In genomic region chr11:790721-791564, GRCh38 we compare ENCODE assay signal across 13 cellular contexts. TPM values are rescaled to one million over a fixed set of nuclear protein-coding genes. Genes with fewer than 3 reads are reported as not detected.
A peak's percentile ranks its signal among the peaks of the same experiment; 100 is the strongest.
DNase-seq lines count a peak whose midpoint lies in the region; ATAC-seq, FAIRE-seq and TF ChIP-seq lines count a peak whose summit lies in the region.
"Had no signal": no experiment of that assay in that cellular context is flagged by ENCODE, and none has a peak within 500 bp of the region (broad histone marks: within the 10 kb centered on the region; RNA-seq: fewer than 3 reads in every experiment).

No MANE protein-coding gene starts in this region.

- no peak for TF ChIP-seq RAD21 in K562 (CRISPR knock-in tag; conservative IDR thresholded peaks at IDR 0.05 in 1 of 2, IDR thresholded peaks at IDR 0.05 in 1 of 2)

- H4K20me1 ChIP-seq in K562 (replicated peaks; ENCODE audit: control insufficient read depth, insufficient read depth, low read length) (no peaks in the 10 kb centered on the region), osteoblast (ENCODE audit: insufficient read depth, low read length) (peaks cover 7% of the 10 kb centered on the region)

- DNase-seq in activated naive CD4-positive, alpha-beta T cell treated with anti-CD3 and anti-CD28 coated beads, Interleukin-2, amount 10 ng/mL, durations not matched to agents 7 days and 5 days = no peak
- DNase-seq in activated naive CD4-positive, alpha-beta T cell (lab: John Stamatoyannopoulos, UW) = no peak
- peak; percentile 55 for DNase-seq in NCI-H226
- no peak for DNase-seq in K562 (ENCODE audit: extremely low read depth in 1 of 4, low spot score in 3 of 4)
- DNase-seq in osteoblast (ENCODE audit: insufficient read length, low spot score, missing footprints) = peak; percentile 95
- DNase-seq in activated CD4-positive, alpha-beta T cell treated with anti-CD3 and anti-CD28 coated beads for 48 hours = no peak
- no peak for DNase-seq in Kasumi-1 (lab: John Stamatoyannopoulos, UW)
- DNase-seq in AML-193 (lab: John Stamatoyannopoulos, UW) = no peak
- DNase-seq: effector CD4-positive, alpha-beta T cell had no signal

- TF ChIP-seq CTCF in K562 (IDR thresholded peaks at IDR 0.05 in 2 of 3, conservative IDR thresholded peaks at IDR 0.05 in 1 of 3; ENCODE audit: insufficient read depth in 2 of 3, low read depth in 1 of 3, low read length in 3 of 3) = no peak
- no peak for TF ChIP-seq CTCF in osteoblast (IDR thresholded peaks at IDR 0.05; ENCODE audit: extremely low read depth, low read depth, low read length)

- no peak for TF ChIP-seq EP300 in K562 (IDR thresholded peaks at IDR 0.05; ENCODE audit: low read length)

- no peaks in the 10 kb centered on the region for H3K9me3 Mint-ChIP-seq in activated naive CD4-positive, alpha-beta T cell treated with anti-CD3 and anti-CD28 coated beads, Interleukin-2, amount 10 ng/mL, durations not matched to agents 7 days and 5 days
- H3K9me3 Mint-ChIP-seq: activated naive CD4-positive, alpha-beta T cell treated with anti-CD3 and anti-CD28 coated beads, Interleukin-2, amount 50 U/mL, for 72 hours; mesothelial cell of epicardium had no signal

- BruUV-seq in K562 (replicated peaks; lab: Mats Ljungman, UMichigan) = TSS peak; percentile 35

- 56% methylated on average over 12 of the region's 18 CpGs for WGBS in K562 (ENCODE audit: insufficient coverage, low coverage, missing lambda C conversion rate)

- H3K4me2 ChIP-seq in K562 (ENCODE audit: insufficient read depth, low read length) = no peak overlapping the region
- no peak overlapping the region for H3K4me2 ChIP-seq in osteoblast (ENCODE audit: insufficient read depth, low read length)

- H3K27ac Mint-ChIP-seq in activated naive CD4-positive, alpha-beta T cell treated with anti-CD3 and anti-CD28 coated beads, Interleukin-2, amount 10 ng/mL, durations not matched to agents 7 days and 5 days = peak overlapping the region; percentile 60
- H3K27ac Mint-ChIP-seq: mesothelial cell of epicardium had no signal

- H3K36me3 ChIP-seq in K562 (ENCODE audit: control insufficient read depth, insufficient read depth, low read length) = peaks cover 31% of the 10 kb centered on the region; the same call in 1 of the 3 replicates
- no peaks in the 10 kb centered on the region for H3K36me3 ChIP-seq in osteoblast (ENCODE audit: insufficient read depth, low read length)

- peaks cover 7% of the 10 kb centered on the region for H3K27me3 Mint-ChIP-seq in activated naive CD4-positive, alpha-beta T cell treated with anti-CD3 and anti-CD28 coated beads, Interleukin-2, amount 10 ng/mL, durations not matched to agents 7 days and 5 days

- TF ChIP-seq POLR2A in K562 (conservative IDR thresholded peaks at IDR 0.05) = no peak

- no peaks in the 10 kb centered on the region for H3K27me3 ChIP-seq in K562 (ENCODE audit: control insufficient read depth in 2 of 2, insufficient read depth in 2 of 2, low read length in 2 of 2)
- H3K27me3 ChIP-seq in osteoblast (ENCODE audit: insufficient read depth, low read length) = peaks cover 5% of the 10 kb centered on the region

- in situ Hi-C loops in K562 (cut with MboI) = no loop called here

- H3K9me3 ChIP-seq in K562 (replicated peaks; ENCODE audit: control insufficient read depth, insufficient read depth, low read depth, low read length) = no peaks in the 10 kb centered on the region
- no peaks in the 10 kb centered on the region for H3K9me3 ChIP-seq in osteoblast (ENCODE audit: low read depth, low read length)
- H3K9me3 ChIP-seq: heart right ventricle had no signal

- POLR2A ChIA-PET in K562 (lab: Yijun Ruan, JAX) = interaction anchor here (0.7 to 0.9 kb wide), 2 partner anchors 22 to 33 kb away, joined by 3 to 4 read pairs; no protein-coding TSS in a partner anchor

- H3K79me2 ChIP-seq in K562 (ENCODE audit: control insufficient read depth, insufficient read depth, low read length) (peaks cover 9% of the 10 kb centered on the region), osteoblast (ENCODE audit: insufficient read depth, low read length) (peaks cover 3% of the 10 kb centered on the region)

- H3K4me1 ChIP-seq in K562 (replicated peaks in 1 of 2; ENCODE audit: control insufficient read depth in 2 of 2, insufficient read depth in 2 of 2, low read length in 2 of 2) (peaks cover 0 to 89% of the 10 kb centered on the region in 2 experiments; a peak in 3 of 5 replicates), osteoblast (ENCODE audit: insufficient read depth, low read length) (peaks cover 7% of the 10 kb centered on the region)

- H2AFZ ChIP-seq in K562 (ENCODE audit: low read depth, low read length) (no peak overlapping the region), osteoblast (ENCODE audit: low read length) (no peak overlapping the region)

- ATAC-seq in K562 = peak; percentile 19; the same call in 2 of the 3 replicates

- H3K9ac ChIP-seq in K562 (ENCODE audit: insufficient read depth in 1 of 2, low read depth in 2 of 2, low read length in 2 of 2) = peak overlapping the region in 1 of 2 experiments; percentile 58; a peak in 2 of 4 replicates

- peaks cover 10% of the 10 kb centered on the region for H3K36me3 Mint-ChIP-seq in activated naive CD4-positive, alpha-beta T cell treated with anti-CD3 and anti-CD28 coated beads, Interleukin-2, amount 10 ng/mL, durations not matched to agents 7 days and 5 days
- H3K36me3 Mint-ChIP-seq: activated naive CD4-positive, alpha-beta T cell treated with anti-CD3 and anti-CD28 coated beads, Interleukin-2, amount 50 U/mL, for 72 hours had no signal

- peaks cover 3% of the 10 kb centered on the region for H3K9me1 ChIP-seq in K562 (ENCODE audit: control insufficient read depth, insufficient read depth, low read length)

- H3K27ac ChIP-seq in K562 (ENCODE audit: extremely low read depth, low read depth, low read length) (no peak overlapping the region), osteoblast (ENCODE audit: low read depth, low read length) (no peak overlapping the region)
- H3K27ac ChIP-seq: heart right ventricle had no signal

- CTCF ChIA-PET in activated naive CD4-positive, alpha-beta T cell treated with anti-CD3 and anti-CD28 coated beads, Interleukin-2, amount 10 ng/mL, durations not matched to agents 7 days and 5 days (lab: Charles Lee) = no interaction called here
- CTCF ChIA-PET in K562 (lab: Yijun Ruan, JAX; ENCODE audit: low intra/inter-chr PET ratio) = no interaction called here

- H3K4me1 Mint-ChIP-seq in activated naive CD4-positive, alpha-beta T cell treated with anti-CD3 and anti-CD28 coated beads, Interleukin-2, amount 10 ng/mL, durations not matched to agents 7 days and 5 days = peaks cover 14% of the 10 kb centered on the region

- no peak overlapping the region for H3K4me3 Mint-ChIP-seq in activated naive CD4-positive, alpha-beta T cell treated with anti-CD3 and anti-CD28 coated beads, Interleukin-2, amount 10 ng/mL, durations not matched to agents 7 days and 5 days
- H3K4me3 Mint-ChIP-seq: mesothelial cell of epicardium had no signal

- intact Hi-C loops in K562 (cut with micrococcal nuclease) = loop anchor here (10.0 kb wide), 1 partner anchor 226 kb away; the partner anchor contains the start of genes LMNTD2 and RASSF7

- H3K4me3 ChIP-seq in K562 = no peak overlapping the region
- no peak overlapping the region for H3K4me3 ChIP-seq in osteoblast (ENCODE audit: insufficient read depth, low read length)

- no peak for FAIRE-seq in K562 (lab: Jason Lieb, UNC)

RNA-seq across cellular contexts. Expression of gene CEND1, which starts 1.1 kb away (rescaled TPM):
- total RNA-seq in K562 (2011; cell fraction: chromatin; rRNA removed; ENCODE audit: low replicate concordance) = not detected in 2 replicates
- total RNA-seq in K562 (2011; cell fraction: nucleolus; rRNA removed) = not detected in 2 replicates
- not detected in 2 replicates for total RNA-seq in K562 (2011; cell fraction: nucleoplasm; rRNA removed)
- total RNA-seq in K562 (2014; rRNA removed) (0.18 and 0.73 TPM in 2 replicates), K562 (2014; rRNA removed; fragmentation: Illumina TruSeq; extraction: Trizol) (not detected in 2 replicates), K562 (2015; rRNA removed; fragmentation: Illumina TruSeq; extraction: Trizol) (not detected in 2 replicates), K562 (2021) (0.16 and 0.63 TPM in 2 replicates), osteoblast (not detected in 2 replicates)
- polyA plus RNA-seq in K562 (2011; rRNA removed) (not detected in 2 replicates), K562 (2014; fragmentation: Illumina TruSeq; extraction: Trizol) (0.13 and 0.24 TPM in 2 replicates), K562 (2014; fragmentation: Nextera tagmentation; extraction: Ambion mirVana) (not detected), K562 (2014; rRNA removed) (1.2 TPM in 1 of 2 replicates, not detected in the other)
- polyA plus RNA-seq in K562 (2011; cell fraction: cytosol; rRNA removed) = 0.06 TPM in 1 of 2 replicates, not detected in the other
- not detected in 2 replicates for polyA plus RNA-seq in K562 (2011; cell fraction: nucleus; rRNA removed)
- 0.28 and 0.31 TPM in 2 replicates for polyA plus RNA-seq in K562 (2012)
- not detected in 2 replicates for polyA minus RNA-seq in K562 (2011; rRNA and poly(A)+ RNA removed)
- polyA minus RNA-seq in K562 (2011; cell fraction: cytosol; rRNA and poly(A)+ RNA removed) = not detected in 2 replicates
- not detected in 2 replicates for polyA minus RNA-seq in K562 (2011; cell fraction: nucleus; rRNA and poly(A)+ RNA removed)
- total RNA-seq: mesothelial cell of epicardium, NCI-H460 had no signal

RNA-seq across cellular contexts. Expression of gene SLC25A22, which starts 7.1 kb away (rescaled TPM):
- total RNA-seq in K562 (2011; cell fraction: chromatin; rRNA removed; ENCODE audit: low replicate concordance) = 18.6 and 84.0 TPM in 2 replicates
- total RNA-seq in K562 (2011; cell fraction: nucleolus; rRNA removed) = 75.0 and 76.5 TPM in 2 replicates
- total RNA-seq in K562 (2011; cell fraction: nucleoplasm; rRNA removed) = 35.6 and 39.5 TPM in 2 replicates
- 17.0 and 21.5 TPM in 2 replicates for total RNA-seq in K562 (2014; rRNA removed)
- total RNA-seq in K562 (2014; rRNA removed; fragmentation: Illumina TruSeq; extraction: Trizol) = 2.5 and 3.0 TPM in 2 replicates
- total RNA-seq in K562 (2015; rRNA removed; fragmentation: Illumina TruSeq; extraction: Trizol) = 11.4 and 11.8 TPM in 2 replicates
- 54.7 and 55.4 TPM in 2 replicates for total RNA-seq in K562 (2021)
- polyA plus RNA-seq in K562 (2011; rRNA removed) = 9.3 and 32.2 TPM in 2 replicates
- 10.7 and 26.2 TPM in 2 replicates for polyA plus RNA-seq in K562 (2011; cell fraction: cytosol; rRNA removed)
- polyA plus RNA-seq in K562 (2011; cell fraction: nucleus; rRNA removed) = 46.7 and 86.6 TPM in 2 replicates
- 25.7 and 28.8 TPM in 2 replicates for polyA plus RNA-seq in K562 (2012)
- 15.0 and 37.3 TPM in 2 replicates for polyA plus RNA-seq in K562 (2014; fragmentation: Illumina TruSeq; extraction: Trizol)
- under 1 TPM; 0.41 to 0.44 TPM for polyA plus RNA-seq in K562 (2014; fragmentation: Nextera tagmentation; extraction: Ambion mirVana)
- 30.0 and 32.8 TPM in 2 replicates for polyA plus RNA-seq in K562 (2014; rRNA removed)
- 6.1 and 7.3 TPM in 2 replicates for polyA minus RNA-seq in K562 (2011; rRNA and poly(A)+ RNA removed)
- polyA minus RNA-seq in K562 (2011; cell fraction: cytosol; rRNA and poly(A)+ RNA removed) = 19.8 and 31.9 TPM in 2 replicates
- polyA minus RNA-seq in K562 (2011; cell fraction: nucleus; rRNA and poly(A)+ RNA removed) = 14.7 and 16.0 TPM in 2 replicates
- total RNA-seq in osteoblast = 8.0 and 9.0 TPM in 2 replicates

RNA-seq across cellular contexts. Expression of gene GATD1, which starts 13.7 kb away (rescaled TPM):
- 140 and 450 TPM in 2 replicates for total RNA-seq in K562 (2011; cell fraction: chromatin; rRNA removed; ENCODE audit: low replicate concordance)
- 336 and 342 TPM in 2 replicates for total RNA-seq in K562 (2011; cell fraction: nucleolus; rRNA removed)
- total RNA-seq in K562 (2011; cell fraction: nucleoplasm; rRNA removed) = 156 and 178 TPM in 2 replicates
- total RNA-seq in K562 (2014; rRNA removed) (50.8 and 50.9 TPM in 2 replicates), K562 (2014; rRNA removed; fragmentation: Illumina TruSeq; extraction: Trizol) (13.5 and 17.1 TPM in 2 replicates), K562 (2015; rRNA removed; fragmentation: Illumina TruSeq; extraction: Trizol) (45.4 and 49.5 TPM in 2 replicates), K562 (2021) (105 and 118 TPM in 2 replicates), osteoblast (31.5 and 37.3 TPM in 2 replicates)
- polyA plus RNA-seq in K562 (2011; rRNA removed) (35.8 and 58.6 TPM in 2 replicates), K562 (2014; fragmentation: Illumina TruSeq; extraction: Trizol) (36.9 and 78.5 TPM in 2 replicates), K562 (2014; fragmentation: Nextera tagmentation; extraction: Ambion mirVana) (1 to 10 TPM; 2.8 to 3.3 TPM), K562 (2014; rRNA removed) (144 TPM in 2 replicates)
- 47.9 and 104 TPM in 2 replicates for polyA plus RNA-seq in K562 (2011; cell fraction: cytosol; rRNA removed)
- 263 and 504 TPM in 2 replicates for polyA plus RNA-seq in K562 (2011; cell fraction: nucleus; rRNA removed)
- polyA plus RNA-seq in K562 (2012) = 53.2 and 84.6 TPM in 2 replicates
- 6.8 and 13.8 TPM in 2 replicates for polyA minus RNA-seq in K562 (2011; rRNA and poly(A)+ RNA removed)
- polyA minus RNA-seq in K562 (2011; cell fraction: cytosol; rRNA and poly(A)+ RNA removed) = 29.3 and 39.0 TPM in 2 replicates
- polyA minus RNA-seq in K562 (2011; cell fraction: nucleus; rRNA and poly(A)+ RNA removed) = 57.2 and 63.4 TPM in 2 replicates

RNA-seq across cellular contexts. Expression of gene PIDD1, which starts 14.1 kb away (rescaled TPM):
- total RNA-seq in K562 (2011; cell fraction: chromatin; rRNA removed; ENCODE audit: low replicate concordance) = 31.9 and 139 TPM in 2 replicates
- total RNA-seq in K562 (2011; cell fraction: nucleolus; rRNA removed) = 157 and 166 TPM in 2 replicates
- 58.5 and 69.8 TPM in 2 replicates for total RNA-seq in K562 (2011; cell fraction: nucleoplasm; rRNA removed)
- total RNA-seq in K562 (2014; rRNA removed) (13.2 and 18.7 TPM in 2 replicates), K562 (2014; rRNA removed; fragmentation: Illumina TruSeq; extraction: Trizol) (0.95 and 1.0 TPM in 2 replicates), K562 (2015; rRNA removed; fragmentation: Illumina TruSeq; extraction: Trizol) (7.3 and 7.6 TPM in 2 replicates), K562 (2021) (31.3 and 32.1 TPM in 2 replicates), osteoblast (5.9 and 6.5 TPM in 2 replicates)
- polyA plus RNA-seq in K562 (2011; rRNA removed) (8.5 and 20.7 TPM in 2 replicates), K562 (2014; fragmentation: Illumina TruSeq; extraction: Trizol) (3.0 and 11.1 TPM in 2 replicates), K562 (2014; fragmentation: Nextera tagmentation; extraction: Ambion mirVana) (under 1 TPM; 0.32 to 0.36 TPM), K562 (2014; rRNA removed) (47.5 and 52.7 TPM in 2 replicates)
- 13.4 and 29.0 TPM in 2 replicates for polyA plus RNA-seq in K562 (2011; cell fraction: cytosol; rRNA removed)
- polyA plus RNA-seq in K562 (2011; cell fraction: nucleus; rRNA removed) = 284 and 380 TPM in 2 replicates
- 20.6 and 37.0 TPM in 2 replicates for polyA plus RNA-seq in K562 (2012)
- polyA minus RNA-seq in K562 (2011; rRNA and poly(A)+ RNA removed) = 2.6 and 3.2 TPM in 2 replicates
- 11.4 and 11.9 TPM in 2 replicates for polyA minus RNA-seq in K562 (2011; cell fraction: cytosol; rRNA and poly(A)+ RNA removed)
- polyA minus RNA-seq in K562 (2011; cell fraction: nucleus; rRNA and poly(A)+ RNA removed) = 53.5 and 55.9 TPM in 2 replicates

RNA-seq across cellular contexts. Expression of gene RPLP2, which starts 18.8 kb away (rescaled TPM):
- 170 and 292 TPM in 2 replicates for total RNA-seq in K562 (2011; cell fraction: chromatin; rRNA removed; ENCODE audit: low replicate concordance)
- total RNA-seq in K562 (2011; cell fraction: nucleolus; rRNA removed) = 396 and 422 TPM in 2 replicates
- total RNA-seq in K562 (2011; cell fraction: nucleoplasm; rRNA removed) = 508 and 986 TPM in 2 replicates
- total RNA-seq in K562 (2014; rRNA removed) = 1,805 and 1,933 TPM in 2 replicates
- total RNA-seq in K562 (2014; rRNA removed; fragmentation: Illumina TruSeq; extraction: Trizol) = 1,134 and 1,237 TPM in 2 replicates
- total RNA-seq in K562 (2015; rRNA removed; fragmentation: Illumina TruSeq; extraction: Trizol) = 1,326 and 1,329 TPM in 2 replicates
- 3,807 and 3,932 TPM in 2 replicates for total RNA-seq in K562 (2021)
- 687 and 817 TPM in 2 replicates for polyA plus RNA-seq in K562 (2011; rRNA removed)
- polyA plus RNA-seq in K562 (2011; cell fraction: cytosol; rRNA removed) = 1,159 and 2,082 TPM in 2 replicates
- polyA plus RNA-seq in K562 (2011; cell fraction: nucleus; rRNA removed) = 711 and 782 TPM in 2 replicates
- 2,625 and 2,975 TPM in 2 replicates for polyA plus RNA-seq in K562 (2012)
- polyA plus RNA-seq in K562 (2014; fragmentation: Illumina TruSeq; extraction: Trizol) = 528 and 867 TPM in 2 replicates
- polyA plus RNA-seq in K562 (2014; fragmentation: Nextera tagmentation; extraction: Ambion mirVana) = 1,000 to 10,000 TPM; 1,853 to 1,893 TPM
- polyA plus RNA-seq in K562 (2014; rRNA removed) = 1,548 and 1,633 TPM in 2 replicates
- polyA minus RNA-seq in K562 (2011; rRNA and poly(A)+ RNA removed) = 836 and 845 TPM in 2 replicates
- 1,403 and 1,771 TPM in 2 replicates for polyA minus RNA-seq in K562 (2011; cell fraction: cytosol; rRNA and poly(A)+ RNA removed)
- polyA minus RNA-seq in K562 (2011; cell fraction: nucleus; rRNA and poly(A)+ RNA removed) = 148 and 275 TPM in 2 replicates
- 227 and 386 TPM in 2 replicates for total RNA-seq in osteoblast

Comparison
In these comparisons a context has a peak if more than half of its experiments do, and no peak if none do; other contexts are left out.
1. DNase-seq: peak in NCI-H226 (single experiment) and osteoblast (single experiment); none in activated naive CD4-positive, alpha-beta T cell treated with anti-CD3 and anti-CD28 coated beads, Interleukin-2, amount 10 ng/mL, durations not matched to agents 7 days and 5 days (single experiment), activated naive CD4-positive, alpha-beta T cell (0 of 4), K562 (0 of 4), activated CD4-positive, alpha-beta T cell treated with anti-CD3 and anti-CD28 coated beads for 48 hours (single experiment), Kasumi-1 (0 of 2) and AML-193 (0 of 2).